1 cellular context compared by ENCODE assay signal in genomic region chr10:68600041-68600778, GRCh38.
A peak's percentile ranks its signal among the peaks of the same experiment; 100 is the strongest.
TF ChIP-seq lines count a peak whose summit lies in the region.

No MANE protein-coding gene starts in this region.

TF ChIP-seq in HepG2, 621 proteins besides CTCF, POLR2A, EP300 and RAD21 (continued from another document and continues in another):
- TF ChIP-seq E2F2 (CRISPR knock-in tag; IDR thresholded peaks at IDR 0.05; ENCODE audit: borderline replicate concordance) (no peak), ETS1 (CRISPR knock-in tag; IDR thresholded peaks at IDR 0.05) (no peak), ZNF292 (CRISPR knock-in tag; IDR thresholded peaks at IDR 0.05; ENCODE audit: borderline replicate concordance, low read depth) (peak; percentile 98; the same call in 1 of the 2 replicates), TCF12 (IDR thresholded peaks at IDR 0.05) (no peak), TCF12 (CRISPR knock-in tag; IDR thresholded peaks at IDR 0.05) (no peak), SIN3B (IDR thresholded peaks at IDR 0.05; ENCODE audit: low read length) (0 out of 2 replicates have a peak, but pooled peaks have one; percentile 32), ZNF768 (CRISPR knock-in tag; IDR thresholded peaks at IDR 0.05) (peak; percentile 45; the same call in 1 of the 2 replicates), PPARG (CRISPR knock-in tag; conservative IDR thresholded peaks at IDR 0.05) (no peak), PAF1 (CRISPR knock-in tag; IDR thresholded peaks at IDR 0.05) (no peak), MTA1 (CRISPR knock-in tag; IDR thresholded peaks at IDR 0.05; ENCODE audit: borderline replicate concordance) (peak; percentile 87; the same call in 1 of the 2 replicates), ARNT2 (CRISPR knock-in tag; IDR thresholded peaks at IDR 0.05; ENCODE audit: low read depth) (no peak), ZNF800 (CRISPR knock-in tag; IDR thresholded peaks at IDR 0.05) (peak; percentile 88; the same call in 1 of the 2 replicates), CENPX (CRISPR knock-in tag; IDR thresholded peaks at IDR 0.05) (no peak), PRDM10 (CRISPR knock-in tag; IDR thresholded peaks at IDR 0.05; ENCODE audit: low read depth) (no peak; the same call in none of the 2 replicates), JUND (CRISPR knock-in tag; IDR thresholded peaks at IDR 0.05) (no peak), MTERF4 (CRISPR knock-in tag; IDR thresholded peaks at IDR 0.05) (peak; percentile 56; the same call in 1 of the 2 replicates), DMAP1 (CRISPR knock-in tag; IDR thresholded peaks at IDR 0.05) (peak; percentile 80; the same call in 1 of the 2 replicates), ZBTB39 (CRISPR knock-in tag; IDR thresholded peaks at IDR 0.05) (no peak), SOX13 (IDR thresholded peaks at IDR 0.05) (no peak), SOX13 (CRISPR knock-in tag; conservative IDR thresholded peaks at IDR 0.05 in 1 of 2, IDR thresholded peaks at IDR 0.05 in 1 of 2) (peak in 1 of 2 experiments; percentile 76; a peak in 2 of 4 replicates), ZNF598 (CRISPR knock-in tag; IDR thresholded peaks at IDR 0.05; ENCODE audit: borderline replicate concordance) (no peak), SRSF4 (IDR thresholded peaks at IDR 0.05; ENCODE audit: low read depth, low read length, poor library complexity, severe bottlenecking) (no peak), KAT8 (CRISPR knock-in tag; IDR thresholded peaks at IDR 0.05) (peak; percentile 42; the same call in 1 of the 2 replicates), SMAD1 (CRISPR knock-in tag; IDR thresholded peaks at IDR 0.05; ENCODE audit: borderline replicate concordance, low read depth) (no peak), ZNF260 (CRISPR knock-in tag; IDR thresholded peaks at IDR 0.05; ENCODE audit: borderline replicate concordance, low read depth) (no peak), FUBP1 (CRISPR knock-in tag; IDR thresholded peaks at IDR 0.05; ENCODE audit: borderline replicate concordance) (no peak), ATF3 (CRISPR knock-in tag; IDR thresholded peaks at IDR 0.05) (no peak), TERF1 (CRISPR knock-in tag; IDR thresholded peaks at IDR 0.05) (no peak), SRSF1 (optimal IDR thresholded peaks at IDR 0.05; ENCODE audit: low read depth, low read length) (no peak), ARNT (IDR thresholded peaks at IDR 0.05) (no peak), ZNF205 (CRISPR knock-in tag; IDR thresholded peaks at IDR 0.05) (no peak), CEBPB (IDR thresholded peaks at IDR 0.05; ENCODE audit: borderline replicate concordance, low read depth, low read length) (no peak), ZNF589 (CRISPR knock-in tag; conservative IDR thresholded peaks at IDR 0.05) (no peak), ZNF773 (CRISPR knock-in tag; IDR thresholded peaks at IDR 0.05; ENCODE audit: borderline replicate concordance) (no peak), AKNA (CRISPR knock-in tag; IDR thresholded peaks at IDR 0.05; ENCODE audit: borderline replicate concordance) (no peak), ZNF782 (CRISPR knock-in tag; IDR thresholded peaks at IDR 0.05; ENCODE audit: borderline replicate concordance) (peak; percentile 66; the same call in 1 of the 2 replicates), PRMT3 (CRISPR knock-in tag; IDR thresholded peaks at IDR 0.05; ENCODE audit: borderline replicate concordance, low read depth) (no peak), ZNF446 (CRISPR knock-in tag; IDR thresholded peaks at IDR 0.05) (peak; percentile 69; the same call in 1 of the 2 replicates), IRX3 (CRISPR knock-in tag; IDR thresholded peaks at IDR 0.05; ENCODE audit: borderline replicate concordance, low read depth) (no peak), ZBTB1 (CRISPR knock-in tag; IDR thresholded peaks at IDR 0.05; ENCODE audit: borderline replicate concordance) (no peak)
